16 cellular contexts compared by ENCODE assay signal in the genomic region with DNA sequence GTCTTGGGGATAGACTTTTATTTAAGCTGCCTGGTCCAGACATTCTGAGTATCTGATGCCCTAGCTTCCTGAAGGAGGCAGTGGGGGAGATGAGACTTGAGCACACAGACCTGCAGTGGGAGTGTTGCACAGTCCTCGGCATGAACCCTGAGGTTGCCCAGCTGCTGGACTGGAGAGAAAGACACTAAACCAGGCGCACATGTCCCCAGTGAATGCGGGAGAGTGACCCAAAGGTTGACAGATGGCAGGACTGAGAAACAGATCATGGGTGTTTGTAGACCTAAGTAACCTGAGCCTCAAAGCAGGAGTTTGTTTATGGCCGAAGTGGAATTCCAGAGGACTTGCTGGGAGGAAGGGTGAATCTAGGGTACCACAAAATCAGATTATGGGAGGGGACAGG.
A peak's percentile ranks its signal among the peaks of the same experiment; 100 is the strongest.
DNase-seq lines count a peak whose midpoint lies in the region; ATAC-seq and TF ChIP-seq lines count a peak whose summit lies in the region.
"Had no signal": no experiment of that assay in that cellular context is flagged by ENCODE, and none has a peak within 500 bp of the region (broad histone marks: within the 10 kb centered on the region; RNA-seq: fewer than 3 reads in every experiment).

No MANE protein-coding gene starts in this region.

- H3K36me3 Mint-ChIP-seq in nephron progenitor cell (ENCODE audit: low read depth) = peaks cover 20% of the 10 kb centered on the region

- POLR2A ChIA-PET in HEK293 (lab: Yijun Ruan, JAX) = no interaction called here

- peak overlapping the region; percentile 26 for H3K4me3 Mint-ChIP-seq in nephron progenitor cell

- H3K27ac Mint-ChIP-seq in nephron progenitor cell = peak overlapping the region; percentile 52

- peaks cover 70% of the 10 kb centered on the region for H3K4me1 Mint-ChIP-seq in nephron progenitor cell

- peaks cover 30% of the 10 kb centered on the region for H3K9me3 Mint-ChIP-seq in nephron progenitor cell

- H3K9me3 ChIP-seq in HEK293 (ENCODE audit: control insufficient read depth, insufficient read depth, low read depth, low read length) (no peaks in the 10 kb centered on the region), WERI-Rb-1 (ENCODE audit: severe bottlenecking) (no peaks in the 10 kb centered on the region)
- H3K9me3 ChIP-seq: Caco-2 had no signal

- no peak for ATAC-seq in HG03039 (IDR thresholded peaks at IDR 0.05; ENCODE audit: unreplicated experiment)

- H3K4me1 ChIP-seq in HEK293 (ENCODE audit: control insufficient read depth, insufficient read depth, low read length) = peaks cover 3% of the 10 kb centered on the region; the same call in 1 of the 2 replicates
- H3K4me1 ChIP-seq: Caco-2 had no signal

- DNase-seq in DMS 273 (lab: John Stamatoyannopoulos, UW; ENCODE audit: unreplicated experiment) (peak; percentile 49), WERI-Rb-1 (peak; percentile 60), nephron progenitor cell (peak; percentile 50), Kasumi-1 (lab: John Stamatoyannopoulos, UW) (no peak), NCI-H2227 treated with DMSO at 0.1 percent for 48 hours (lab: John Stamatoyannopoulos, UW) (no peak)
- DNase-seq: AML-193, Caco-2, DMS79, HCEC 1CT, NCI-H1436, NCI-H2081, NCI-H526 treated with DMSO at 0.1 percent for 48 hours, SW 1271 had no signal

- H3K36me3 ChIP-seq in HEK293 (ENCODE audit: control insufficient read depth in 2 of 2, insufficient read depth in 1 of 2, low read length in 2 of 2) (no peaks in the 10 kb centered on the region), WERI-Rb-1 (no peaks in the 10 kb centered on the region)

- H3K4me3 ChIP-seq in HEK293 (ENCODE audit: low read depth, low read length) (no peak overlapping the region), WERI-Rb-1 (ENCODE audit: low read depth, low read length) (no peak overlapping the region)

- H3K27ac ChIP-seq in HEK293 (ENCODE audit: extremely low read depth, low read depth, low read length) = no peak overlapping the region
- H3K27ac ChIP-seq in WERI-Rb-1 = no peak overlapping the region
- H3K27ac ChIP-seq: RWPE1 had no signal

- H3K27me3 Mint-ChIP-seq in nephron progenitor cell (ENCODE audit: low read depth, poor library complexity) = peaks cover 1% of the 10 kb centered on the region

- CTCF ChIA-PET in HEK293 (lab: Yijun Ruan, JAX) = interaction anchor here (1.6 kb wide), 1 partner anchor 11 kb away, joined by 3 read pairs; no protein-coding TSS in a partner anchor

- TF ChIP-seq CTCF in HEK293 (tag by site-specific recombination; IDR thresholded peaks at IDR 0.05) = no peak
- no peak for TF ChIP-seq CTCF in WERI-Rb-1 (IDR thresholded peaks at IDR 0.05; ENCODE audit: low read depth, low read length)
- no peak for TF ChIP-seq CTCF in nephron progenitor cell (IDR thresholded peaks at IDR 0.05)

- no peaks in the 10 kb centered on the region for H3K27me3 ChIP-seq in WERI-Rb-1 (ENCODE audit: insufficient read depth, low read depth, severe bottlenecking)

TF ChIP-seq in HEK293, 187 proteins besides CTCF, POLR2A, EP300 and RAD21:
- TF ChIP-seq ZBTB17 (tag by site-specific recombination; IDR thresholded peaks at IDR 0.05) (peak; percentile 52), ZNF747 (tag by site-specific recombination; IDR thresholded peaks at IDR 0.05) (no peak)

Comparison
In these comparisons a context has a peak if more than half of its experiments do, and no peak if none do; other contexts are left out.
1. DNase-seq: peak in DMS 273 (single experiment), WERI-Rb-1 (single experiment) and nephron progenitor cell (single experiment); none in Kasumi-1 (0 of 2) and NCI-H2227 treated with DMSO at 0.1 percent for 48 hours (single experiment).